In the genomic region with DNA sequence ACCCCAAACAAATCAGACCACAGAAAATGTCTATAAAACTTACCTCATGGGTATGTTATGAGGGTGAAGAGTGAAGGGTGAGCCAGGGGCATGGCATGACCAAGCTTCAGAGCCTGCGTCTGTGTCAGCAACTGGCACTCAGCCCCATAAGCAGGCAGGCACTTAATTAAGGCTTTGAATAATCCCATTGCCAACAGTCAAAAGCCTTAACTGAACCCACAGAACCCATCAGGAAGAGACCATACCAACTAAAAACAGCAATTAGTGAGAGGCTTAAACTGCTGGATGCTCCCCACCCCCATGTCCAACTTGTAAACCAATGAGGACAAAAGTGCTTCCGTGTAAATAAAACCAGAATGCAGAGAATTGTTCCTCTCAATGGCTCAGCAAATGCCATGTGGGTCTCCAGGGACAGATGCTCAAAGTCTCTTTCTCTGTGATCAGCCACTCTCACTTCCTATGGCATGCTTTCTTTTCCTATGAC, we compare ENCODE assay signal across 10 cellular contexts.
A peak's percentile ranks its signal among the peaks of the same experiment; 100 is the strongest.
DNase-seq lines count a peak whose midpoint lies in the region; TF ChIP-seq lines count a peak whose summit lies in the region.
"Had no signal": no experiment of that assay in that cellular context is flagged by ENCODE, and none has a peak within 500 bp of the region (broad histone marks: within the 10 kb centered on the region; RNA-seq: fewer than 3 reads in every experiment).

No MANE protein-coding gene starts in this region.

- WGBS in esophagus muscularis mucosa: 35% methylated on average over 2 of the region's 2 CpGs

- H3K9me3 ChIP-seq in esophagus muscularis mucosa: no peaks in the 10 kb centered on the region
- H3K9me3 ChIP-seq in tibial artery: no peaks in the 10 kb centered on the region

- H3K4me1 ChIP-seq in esophagus muscularis mucosa (peaks cover 6 to 55% (median 42%) of the 10 kb centered on the region in 4 donors), tibial artery (peaks cover 0 to 61% (median 41%) of the 10 kb centered on the region in 4 donors)

- no peak for TF ChIP-seq EP300 in esophagus muscularis mucosa (IDR thresholded peaks at IDR 0.05)

- intact Hi-C loops in esophagus muscularis mucosa (cut with DNase I): loop anchor here (10.0 kb wide), 1 partner anchor 127 kb away; the partner anchor contains the start of gene MYLK
- intact Hi-C loops in tibial artery (cut with DNase I; ENCODE audit: low total_unique reads): no loop called here

- TF ChIP-seq POLR2A in esophagus muscularis mucosa (IDR thresholded peaks at IDR 0.05; ENCODE audit: low read depth): no peak

- H3K36me3 ChIP-seq in esophagus muscularis mucosa (no peaks in the 10 kb centered on the region), tibial artery (no peaks in the 10 kb centered on the region)

- TF ChIP-seq CTCF in esophagus muscularis mucosa (IDR thresholded peaks at IDR 0.05) (no peak), tibial artery (IDR thresholded peaks at IDR 0.05) (no peak)

- DNase-seq in DMS 273 (lab: John Stamatoyannopoulos, UW; ENCODE audit: unreplicated experiment) (peak; percentile 40), DMS 273 treated with DMSO at 0.1 percent for 48 hours (lab: John Stamatoyannopoulos, UW) (no peak), NCI-H446 treated with DMSO at 0.1 percent for 48 hours (lab: John Stamatoyannopoulos, UW) (peak; percentile 60), esophagus muscularis mucosa (ENCODE audit: extremely low spot score) (no peak), tibial artery (no peak), iPS-NIHi11 (ENCODE audit: low spot score) (no peak), ecto neural progenitor cell (ENCODE audit: low spot score) (no peak)
- DNase-seq in stimulated activated CD4-positive, alpha-beta T cell treated with anti-CD3 and anti-CD28 coated beads, Interleukin-12 subunit alpha, Interleukin-12 subunit beta, amount 100 ng/mL, for 4 hours: no peak
- DNase-seq: activated CD8-positive, alpha-beta memory T cell treated with anti-CD3 and anti-CD28 coated beads, Interleukin-2, amount 50 U/mL, for 4 hours had no signal

- H3K4me3 ChIP-seq in esophagus muscularis mucosa: no peak overlapping the region
- no peak overlapping the region for H3K4me3 ChIP-seq in tibial artery
- H3K4me3 ChIP-seq: K562 had no signal

- peak overlapping the region in 3 of 4 donors; percentile 13 to 57 (median 20) for H3K27ac ChIP-seq in esophagus muscularis mucosa (replicated peaks in 1 of 4)
- H3K27ac ChIP-seq in tibial artery: peak overlapping the region; percentile 12 to 21

- H3K27me3 ChIP-seq in esophagus muscularis mucosa (no peaks in the 10 kb centered on the region), tibial artery (no peaks in the 10 kb centered on the region)

Comparison
In these comparisons a context has a peak if more than half of its experiments do, and no peak if none do; other contexts are left out.
1. DNase-seq: peak in DMS 273 (single experiment) and NCI-H446 treated with DMSO at 0.1 percent for 48 hours (single experiment); none in DMS 273 treated with DMSO at 0.1 percent for 48 hours (single experiment), esophagus muscularis mucosa (single experiment), tibial artery (0 of 2), stimulated activated CD4-positive, alpha-beta T cell treated with anti-CD3 and anti-CD28 coated beads, Interleukin-12 subunit alpha, Interleukin-12 subunit beta, amount 100 ng/mL, for 4 hours (single experiment), iPS-NIHi11 (single experiment) and ecto neural progenitor cell (single experiment).